20 cellular contexts compared by ENCODE assay signal in genomic region chr12:43982544-43982943, GRCh38.
DNase-seq lines count a peak whose midpoint lies in the region; ATAC-seq and TF ChIP-seq lines count a peak whose summit lies in the region.
"Had no signal": no experiment of that assay in that cellular context is flagged by ENCODE, and none has a peak within 500 bp of the region (broad histone marks: within the 10 kb centered on the region; RNA-seq: fewer than 3 reads in every experiment).

No MANE protein-coding gene starts in this region.

- intact Hi-C loops in Caco-2 (cut with micrococcal nuclease; ENCODE audit: unreplicated experiment), result no loop called here

- H3K36me3 ChIP-seq in Caco-2 (ENCODE audit: control insufficient read depth, insufficient read depth, low read length) (no peaks in the 10 kb centered on the region; the same call in 1 of the 2 replicates), adipocyte (ENCODE audit: control insufficient read depth, insufficient read depth, low read length, severe bottlenecking) (no peaks in the 10 kb centered on the region)

- POLR2A ChIA-PET in Caco-2 (lab: Charles Lee), result no interaction called here

- peaks cover 52% of the 10 kb centered on the region for H3K9me3 Mint-ChIP-seq in Caco-2 (ENCODE audit: unreplicated experiment)
- H3K9me3 Mint-ChIP-seq: HFFc6 had no signal

- no peak for DNase-seq in Caco-2
- DNase-seq in adipocyte (ENCODE audit: low read depth), result no peak
- peak; percentile 7 for DNase-seq in medulla oblongata (ENCODE audit: extremely low spot score)
- DNase-seq in putamen (ENCODE audit: low spot score), result no peak
- no peak for DNase-seq in HT-29 (ENCODE audit: low spot score)
- DNase-seq in NCI-H187 treated with DMSO at 0.1 percent for 48 hours (lab: John Stamatoyannopoulos, UW), result no peak
- DNase-seq: AML-193; CD4-positive, alpha-beta T cell; DMS 273 treated with DMSO at 0.1 percent for 48 hours; DMS53; DND-41; EL; GOT3; H7; HFFc6; KG1 had no signal

- BruUV-seq in Caco-2 (replicated peaks; lab: Mats Ljungman, UMichigan), result no TSS peak

- no peaks in the 10 kb centered on the region for H3K27me3 Mint-ChIP-seq in Caco-2 (ENCODE audit: insufficient read depth, unreplicated experiment)
- H3K27me3 Mint-ChIP-seq: CD4-positive, alpha-beta T cell had no signal

- H3K4me1 ChIP-seq in Caco-2 (peaks cover 39% of the 10 kb centered on the region), adipocyte (ENCODE audit: control insufficient read depth, insufficient read depth, low read length) (peaks cover 15% of the 10 kb centered on the region)

- no peak for ATAC-seq in HG02763 (IDR thresholded peaks at IDR 0.05; ENCODE audit: unreplicated experiment)
- ATAC-seq: GM12878, HCT116, HepG2 had no signal

- H3K9me3 ChIP-seq in Caco-2, result peaks cover 35% of the 10 kb centered on the region
- peaks cover 12% of the 10 kb centered on the region for H3K9me3 ChIP-seq in adipocyte (ENCODE audit: control insufficient read depth, low read length)

- no peaks in the 10 kb centered on the region for H3K27me3 ChIP-seq in Caco-2 (replicated peaks; ENCODE audit: control insufficient read depth, insufficient read depth, low read length)
- H3K27me3 ChIP-seq in adipocyte (replicated peaks; ENCODE audit: control insufficient read depth, insufficient read depth, low read length), result no peaks in the 10 kb centered on the region

- peak overlapping the region; percentile 91 for H3K27ac Mint-ChIP-seq in Caco-2 (ENCODE audit: unreplicated experiment)
- H3K27ac Mint-ChIP-seq: CD4-positive, alpha-beta T cell; HFFc6 had no signal

- no peak overlapping the region for H3K4me3 ChIP-seq in Caco-2 (ENCODE audit: low read depth, low read length)
- peak overlapping the region; percentile 37 for H3K4me3 ChIP-seq in adipocyte (ENCODE audit: low read length)
- H3K4me3 ChIP-seq: GM12878 had no signal

- TF ChIP-seq CTCF in Caco-2 (IDR thresholded peaks at IDR 0.05; ENCODE audit: insufficient read depth in 1 of 2, low read depth in 1 of 2, low read length in 1 of 2, severe bottlenecking in 1 of 2, unreplicated experiment in 1 of 2), result no peak

- H3K36me3 Mint-ChIP-seq in Caco-2 (ENCODE audit: insufficient read depth, unreplicated experiment), result peaks cover 33% of the 10 kb centered on the region

- H3K4me3 Mint-ChIP-seq in Caco-2 (ENCODE audit: unreplicated experiment), result no peak overlapping the region
- H3K4me3 Mint-ChIP-seq: CD4-positive, alpha-beta T cell; HFFc6 had no signal

- H3K9ac ChIP-seq in adipocyte (ENCODE audit: low read length), result no peak overlapping the region

- peaks cover 31% of the 10 kb centered on the region for H3K4me1 Mint-ChIP-seq in Caco-2 (ENCODE audit: low read depth, unreplicated experiment)

- CTCF ChIA-PET in Caco-2 (lab: Charles Lee), result no interaction called here
